35 cellular contexts compared by ENCODE assay signal in genomic region chr5:135079282-135079681, GRCh38. TPM values are rescaled to one million over a fixed set of nuclear protein-coding genes. Genes with fewer than 3 reads are reported as not detected.
"Had no signal": no experiment of that assay in that cellular context is flagged by ENCODE, and none has a peak within 500 bp of the region (broad histone marks: within the 10 kb centered on the region; RNA-seq: fewer than 3 reads in every experiment).

No MANE protein-coding gene starts in this region.

- H3K36me3 ChIP-seq: adrenal gland, breast epithelium, Peyer's patch had no signal

- ATAC-seq: activated CD8-positive, alpha-beta T cell treated with anti-CD3 and anti-CD28 coated beads for 36 hours; activated naive CD4-positive, alpha-beta T cell treated with anti-CD3 and anti-CD28 coated beads, Interleukin-2, amount 50 U/mL, for 72 hours; body of pancreas; Right ventricle myocardium inferior had no signal

- H3K4me3 Mint-ChIP-seq: activated B cell treated with CpG ODN at 0.5 μM for 24 hours; activated CD8-positive, alpha-beta T cell treated with anti-CD3 and anti-CD28 coated beads for 36 hours; activated T-helper 1 cell treated with anti-CD3 and anti-CD28 coated beads, Interleukin-12 subunit alpha, Interleukin-12 subunit beta, Interleukin-2, Interleukin-4 antibody, amounts not matched to agents 30 ng/mL and 10 ng/mL and 1 ng/mL, durations not matched to agents 14 hours and 24 hours and 36 hours had no signal

- H3K27ac Mint-ChIP-seq: activated B cell treated with CpG ODN at 0.5 μM for 24 hours; activated CD8-positive, alpha-beta T cell treated with anti-CD3 and anti-CD28 coated beads for 36 hours; activated naive CD4-positive, alpha-beta T cell treated with anti-CD3 and anti-CD28 coated beads, Interleukin-2, amount 50 U/mL, for 72 hours; activated T-helper 1 cell treated with anti-CD3 and anti-CD28 coated beads, Interleukin-12 subunit alpha, Interleukin-12 subunit beta, Interleukin-2, Interleukin-4 antibody, amounts not matched to agents 30 ng/mL and 10 ng/mL and 1 ng/mL, durations not matched to agents 14 hours and 24 hours and 36 hours had no signal

- DNase-seq: activated B cell treated with CpG ODN at 0.5 μM for 24 hours; activated CD4-positive, alpha-beta T cell treated with anti-CD3 and anti-CD28 coated beads for 1 hour; activated CD4-positive, alpha-beta T cell treated with anti-CD3 and anti-CD28 coated beads for 48 hours; activated CD8-positive, alpha-beta T cell treated with anti-CD3 and anti-CD28 coated beads for 36 hours; activated gamma-delta T cell treated with Interleukin-2 at 50 U/mL for 16 hours; activated T-cell treated with anti-CD3 and anti-CD28 coated beads, Interleukin-2, amount 50 U/mL, for 1 hour; adrenal gland; body of pancreas; caudate nucleus; cerebellar nuclear complex; MM.1S; MV-4-11; NCI-H1092; NCI-H1436 treated with DMSO at 0.1 percent for 48 hours; NCI-H1694 treated with DMSO at 0.1 percent for 48 hours; NCI-H2029; NCI-H2107; NCI-H2171; NCI-H510A; NCI-H526; NCI-H748 treated with DMSO at 0.1 percent for 48 hours; NK-92 treated with Interleukin-12 subunit alpha and Interleukin-12 subunit beta, amount 100 ng/mL, for 24 hours; PC-3; RPMI8226; SW 1271; T-helper 1 cell; T-helper 2 cell; T-helper 9 cell had no signal

- H3K9me3 ChIP-seq: adrenal gland, body of pancreas, Peyer's patch had no signal

- H3K27me3 ChIP-seq: adrenal gland, body of pancreas, breast epithelium, Peyer's patch had no signal

- H3K4me1 ChIP-seq: adrenal gland, body of pancreas, breast epithelium, Peyer's patch had no signal

- H3K27ac ChIP-seq: adrenal gland, body of pancreas, breast epithelium, KMS-11, Peyer's patch, VCaP had no signal

- H3K4me1 Mint-ChIP-seq: activated B cell treated with CpG ODN at 0.5 μM for 24 hours had no signal

- H3K4me3 ChIP-seq: adrenal gland, body of pancreas, breast epithelium, Peyer's patch had no signal

RNA-seq across cellular contexts. Expression of gene PITX1, which starts 45.3 kb away (rescaled TPM):
- total RNA-seq: activated B cell treated with CpG ODN at 0.5 μM for 24 hours, body of pancreas, Right ventricle myocardium inferior had no signal
